ENCODE assay signal across 26 cellular contexts in genomic region chr4:177109769-177110168, GRCh38.
DNase-seq lines count a peak whose midpoint lies in the region; ATAC-seq and TF ChIP-seq lines count a peak whose summit lies in the region.
"Had no signal": no experiment of that assay in that cellular context is flagged by ENCODE, and none has a peak within 500 bp of the region (broad histone marks: within the 10 kb centered on the region; RNA-seq: fewer than 3 reads in every experiment).

No MANE protein-coding gene starts in this region.

- DNase-seq in GM12865 (ENCODE audit: low read depth) (peak; percentile 23), GM23248 (no peak), head of caudate nucleus (no peak), NCI-H2029 treated with DMSO at 0.1 percent for 48 hours (lab: John Stamatoyannopoulos, UW) (no peak)
- DNase-seq in stimulated activated naive CD8-positive, alpha-beta T cell treated with anti-CD3 and anti-CD28 coated beads, Interleukin-15, amount 100 ng/mL, for 72 hours = no peak
- DNase-seq: ACHN; CD4-positive, alpha-beta T cell; COR-L47; DMS79 treated with DMSO at 0.1 percent for 48 hours; H7; MV-4-11; NCI-H1105 treated with DMSO at 0.1 percent for 48 hours; NCI-H1694; NCI-H2081 treated with DMSO at 0.1 percent for 48 hours; NCI-H2171 treated with DMSO at 0.1 percent for 48 hours; NCI-H524 treated with DMSO at 0.1 percent for 48 hours; NCI-H82; Peyer's patch had no signal

- peak overlapping the region; percentile 59 for H3K27ac ChIP-seq in KMS-11
- H3K27ac ChIP-seq in GM23248 = no peak overlapping the region
- H3K27ac ChIP-seq: 22Rv1, BLaER1, Peyer's patch had no signal

- H3K27me3 ChIP-seq in KMS-11 (ENCODE audit: insufficient read depth, low read depth) = no peaks in the 10 kb centered on the region
- no peaks in the 10 kb centered on the region for H3K27me3 ChIP-seq in GM23248 (replicated peaks; ENCODE audit: insufficient read depth)
- H3K27me3 ChIP-seq: BLaER1, Peyer's patch had no signal

- H3K79me2 ChIP-seq in KMS-11 (ENCODE audit: insufficient read depth, low read depth) (no peaks in the 10 kb centered on the region), GM23248 (ENCODE audit: insufficient read depth) (no peaks in the 10 kb centered on the region)

- intact Hi-C loops in head of caudate nucleus (cut with DNase I) = no loop called here

- H3K27ac Mint-ChIP-seq in stimulated activated naive CD8-positive, alpha-beta T cell treated with anti-CD3 and anti-CD28 coated beads, Interleukin-15, amount 100 ng/mL, for 72 hours = no peak overlapping the region
- H3K27ac Mint-ChIP-seq: CD4-positive, alpha-beta T cell had no signal

- in situ Hi-C loops in GM23248 (cut with MboI) = loop anchor here (10.0 kb wide), 1 partner anchor 225 kb away; no protein-coding TSS in a partner anchor

- no peaks in the 10 kb centered on the region for H3K9me2 ChIP-seq in GM23248 (ENCODE audit: insufficient read depth)

- no peak overlapping the region for H3K4me3 Mint-ChIP-seq in stimulated activated naive CD8-positive, alpha-beta T cell treated with anti-CD3 and anti-CD28 coated beads, Interleukin-15, amount 100 ng/mL, for 72 hours
- H3K4me3 Mint-ChIP-seq: CD4-positive, alpha-beta T cell had no signal

- H3K9ac ChIP-seq in KMS-11 = no peak overlapping the region; the same call in 1 of the 2 replicates
- no peak overlapping the region for H3K9ac ChIP-seq in GM23248
- H3K9ac ChIP-seq: BLaER1 had no signal

- H3K4me2 ChIP-seq in KMS-11 (peak overlapping the region; percentile 77), GM23248 (ENCODE audit: unreplicated experiment) (no peak overlapping the region)
- H3K4me2 ChIP-seq: BLaER1 had no signal

- no peaks in the 10 kb centered on the region for H3K27me3 Mint-ChIP-seq in stimulated activated naive CD8-positive, alpha-beta T cell treated with anti-CD3 and anti-CD28 coated beads, Interleukin-15, amount 100 ng/mL, for 72 hours
- H3K27me3 Mint-ChIP-seq: CD4-positive, alpha-beta T cell had no signal

- TF ChIP-seq CTCF in GM12865 (IDR thresholded peaks at IDR 0.05; ENCODE audit: insufficient read depth, low read depth, low read length, missing control alignments) (no peak), KMS-11 (conservative IDR thresholded peaks at IDR 0.05; ENCODE audit: low read depth, low read length) (no peak)

- H3F3A ChIP-seq in GM23248 (ENCODE audit: insufficient read depth) = peaks cover 21% of the 10 kb centered on the region; the same call in 1 of the 2 replicates

- H3K9me3 ChIP-seq in GM23248 (ENCODE audit: low read depth) = no peaks in the 10 kb centered on the region
- H3K9me3 ChIP-seq: BLaER1, Peyer's patch had no signal

- ATAC-seq in GM19324 (IDR thresholded peaks at IDR 0.05; ENCODE audit: low FRiP score, unreplicated experiment) (peak; percentile 75), HG02938 (IDR thresholded peaks at IDR 0.05; ENCODE audit: unreplicated experiment) (peak; percentile 39)
- no peak for ATAC-seq in stimulated activated naive CD8-positive, alpha-beta T cell treated with anti-CD3 and anti-CD28 coated beads, Interleukin-15, amount 100 ng/mL, for 72 hours
- ATAC-seq: GM12878, K562, SK-N-SH treated with all-trans-retinoic acid at 6 μM for 48 hours had no signal

- WGBS in GM23248 (ENCODE audit: low coverage in 1 of 2, low lambda C conversion rate in 2 of 2, missing lambda C conversion rate in 2 of 2), 2 experiments = 93 to 95% methylated on average over 1 of the region's 1 CpG

- no peaks in the 10 kb centered on the region for H3K4me1 Mint-ChIP-seq in stimulated activated naive CD8-positive, alpha-beta T cell treated with anti-CD3 and anti-CD28 coated beads, Interleukin-15, amount 100 ng/mL, for 72 hours

- H3K36me3 ChIP-seq in KMS-11 (ENCODE audit: insufficient read depth) (no peaks in the 10 kb centered on the region), GM23248 (ENCODE audit: low read depth) (no peaks in the 10 kb centered on the region)
- H3K36me3 ChIP-seq: BLaER1, Peyer's patch had no signal

- H4K20me1 ChIP-seq in KMS-11 (ENCODE audit: insufficient read depth) (no peaks in the 10 kb centered on the region), GM23248 (ENCODE audit: insufficient read depth) (no peaks in the 10 kb centered on the region)
- H4K20me1 ChIP-seq: BLaER1 had no signal

- H3K4me1 ChIP-seq in KMS-11 (ENCODE audit: low read depth, poor library complexity, severe bottlenecking) (peaks cover 49% of the 10 kb centered on the region), GM23248 (ENCODE audit: insufficient read depth) (peaks cover 25% of the 10 kb centered on the region)
- H3K4me1 ChIP-seq: BLaER1, Peyer's patch had no signal

- H2AFZ ChIP-seq in KMS-11 (ENCODE audit: low read depth) (peak overlapping the region; percentile 15), GM23248 (no peak overlapping the region)

- H3K9me3 Mint-ChIP-seq in stimulated activated naive CD8-positive, alpha-beta T cell treated with anti-CD3 and anti-CD28 coated beads, Interleukin-15, amount 100 ng/mL, for 72 hours = no peaks in the 10 kb centered on the region

- H3K4me3 ChIP-seq in GM12865 (ENCODE audit: low read depth, low read length) = no peak overlapping the region
- no peak overlapping the region for H3K4me3 ChIP-seq in KMS-11 (IDR thresholded peaks at IDR 0.05; ENCODE audit: insufficient read depth, low read depth, low read length)
- no peak overlapping the region for H3K4me3 ChIP-seq in GM23248
- H3K4me3 ChIP-seq: BLaER1, GM12878, K562, Peyer's patch had no signal
